In the genomic region with DNA sequence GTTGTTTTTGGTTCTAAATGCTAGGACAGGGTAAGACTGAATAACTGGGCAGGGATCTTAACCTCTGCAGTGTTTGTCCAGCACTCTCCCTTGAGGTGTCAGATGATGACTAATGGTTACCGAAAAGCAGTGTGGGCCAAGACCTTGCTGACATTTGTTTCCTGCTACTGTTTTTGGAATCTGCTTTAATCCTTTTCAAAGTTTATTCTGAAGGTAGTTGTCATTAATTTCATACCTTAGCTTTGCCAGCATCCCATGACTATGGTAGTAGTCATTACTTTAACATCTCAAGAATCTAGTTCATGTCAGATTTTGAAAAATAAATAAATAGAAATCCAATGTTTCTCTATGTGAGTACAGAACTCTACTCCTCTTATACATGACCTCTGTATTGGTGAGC, we compare ENCODE assay signal across 12 cellular contexts.
DNase-seq lines count a peak whose midpoint lies in the region; ATAC-seq, FAIRE-seq and TF ChIP-seq lines count a peak whose summit lies in the region.
"Had no signal": no experiment of that assay in that cellular context is flagged by ENCODE, and none has a peak within 500 bp of the region (broad histone marks: within the 10 kb centered on the region; RNA-seq: fewer than 3 reads in every experiment).

No MANE protein-coding gene starts in this region.

- H3K27me3 ChIP-seq in MG63 = no peaks in the 10 kb centered on the region
- H3K27me3 ChIP-seq in endothelial cell of umbilical vein (ENCODE audit: control insufficient read depth in 2 of 2, insufficient read depth in 2 of 2, low read length in 2 of 2) = no peaks in the 10 kb centered on the region

- H4K20me1 ChIP-seq in endothelial cell of umbilical vein (replicated peaks; ENCODE audit: control insufficient read depth, extremely low read depth, insufficient read depth, low read length) = no peaks in the 10 kb centered on the region

- no peak overlapping the region for H3K4me3 ChIP-seq in MG63
- H3K4me3 ChIP-seq in endothelial cell of umbilical vein (replicated peaks in 1 of 3; ENCODE audit: insufficient read depth in 1 of 3, low read depth in 1 of 3, low read length in 3 of 3) = no peak overlapping the region

- no peak for ATAC-seq in HG02885 (IDR thresholded peaks at IDR 0.05; ENCODE audit: poor library complexity, unreplicated experiment)
- ATAC-seq in activated CD8-positive, alpha-beta memory T cell treated with anti-CD3 and anti-CD28 coated beads, Interleukin-2, amount 10 ng/mL, durations not matched to agents 7 days and 5 days = no peak
- ATAC-seq: stimulated activated memory B cell treated with anti-CD40 and anti-IgM and Interleukin-4, amounts not matched to agents 10 μg/mL and 1 μg/mL and 100 μg/mL, for 72 hours had no signal

- H3K36me3 ChIP-seq in MG63 = no peaks in the 10 kb centered on the region; the same call in none of the 2 replicates
- no peaks in the 10 kb centered on the region for H3K36me3 ChIP-seq in endothelial cell of umbilical vein (ENCODE audit: control insufficient read depth in 2 of 2, extremely low read depth in 1 of 2, insufficient read depth in 2 of 2, low read length in 2 of 2)

- TF ChIP-seq POLR2A in endothelial cell of umbilical vein (IDR thresholded peaks at IDR 0.05; ENCODE audit: low read depth, low read length) = no peak

- POLR2A ChIA-PET in endothelial cell of umbilical vein (lab: Charles Lee) = no interaction called here

- CTCF ChIA-PET in Calu3 (lab: Charles Lee) (interaction anchor here (1.6 kb wide), 1 partner anchor 9 kb away, joined by 6 read pairs; no protein-coding TSS in a partner anchor), endothelial cell of umbilical vein (lab: Charles Lee) (interaction anchor here (0.6 to 2.0 kb wide), 3 partner anchors 8 to 1066 kb away, joined by 5 to 6 read pairs (median 5); partner anchors contain the start of gene P3H2)
- CTCF ChIA-PET in activated CD8-positive, alpha-beta memory T cell treated with anti-CD3 and anti-CD28 coated beads, Interleukin-2, amount 10 ng/mL, durations not matched to agents 7 days and 5 days (lab: Charles Lee) = no interaction called here

- H3K9me3 Mint-ChIP-seq in Calu3 (ENCODE audit: low read depth, unreplicated experiment) (no peaks in the 10 kb centered on the region), nephron (no peaks in the 10 kb centered on the region)
- H3K9me3 Mint-ChIP-seq in activated CD8-positive, alpha-beta memory T cell treated with anti-CD3 and anti-CD28 coated beads, Interleukin-2, amount 10 ng/mL, durations not matched to agents 7 days and 5 days (ENCODE audit: low read depth) = no peaks in the 10 kb centered on the region
- H3K9me3 Mint-ChIP-seq: stimulated activated memory B cell treated with anti-CD40 and anti-IgM and Interleukin-4, amounts not matched to agents 10 μg/mL and 1 μg/mL and 100 μg/mL, for 72 hours had no signal

- H3K79me2 ChIP-seq in endothelial cell of umbilical vein (ENCODE audit: control insufficient read depth, insufficient read depth, low read length) = no peaks in the 10 kb centered on the region

- H3K27me3 Mint-ChIP-seq in Calu3 (ENCODE audit: unreplicated experiment) (no peaks in the 10 kb centered on the region), nephron (ENCODE audit: low read depth) (no peaks in the 10 kb centered on the region)
- H3K27me3 Mint-ChIP-seq in activated CD8-positive, alpha-beta memory T cell treated with anti-CD3 and anti-CD28 coated beads, Interleukin-2, amount 10 ng/mL, durations not matched to agents 7 days and 5 days = peaks cover 13% of the 10 kb centered on the region
- H3K27me3 Mint-ChIP-seq: stimulated activated memory B cell treated with anti-CD40 and anti-IgM and Interleukin-4, amounts not matched to agents 10 μg/mL and 1 μg/mL and 100 μg/mL, for 72 hours had no signal

- no TSS peak for BruUV-seq in Calu3 (replicated peaks; lab: Mats Ljungman, UMichigan)
- BruUV-seq in endothelial cell of umbilical vein (replicated peaks; lab: Mats Ljungman, UMichigan) = no TSS peak

- H3K36me3 Mint-ChIP-seq in Calu3 (ENCODE audit: insufficient read depth, unreplicated experiment) = no peaks in the 10 kb centered on the region
- peaks cover 7% of the 10 kb centered on the region for H3K36me3 Mint-ChIP-seq in nephron (ENCODE audit: low read depth)
- no peaks in the 10 kb centered on the region for H3K36me3 Mint-ChIP-seq in activated CD8-positive, alpha-beta memory T cell treated with anti-CD3 and anti-CD28 coated beads, Interleukin-2, amount 10 ng/mL, durations not matched to agents 7 days and 5 days
- H3K36me3 Mint-ChIP-seq: stimulated activated memory B cell treated with anti-CD40 and anti-IgM and Interleukin-4, amounts not matched to agents 10 μg/mL and 1 μg/mL and 100 μg/mL, for 72 hours had no signal

- peak; percentile 98 for FAIRE-seq in endothelial cell of umbilical vein (lab: Jason Lieb, UNC)

- peak overlapping the region; percentile 82 for H3K27ac ChIP-seq in endothelial cell of umbilical vein (ENCODE audit: insufficient read depth, low read depth, low read length)

- peak overlapping the region; percentile 62 for H2AFZ ChIP-seq in endothelial cell of umbilical vein (ENCODE audit: low read depth, low read length)

- peak overlapping the region; percentile 35 for H3K4me3 Mint-ChIP-seq in Calu3 (ENCODE audit: low read depth, unreplicated experiment)
- peak overlapping the region in 2 of 3 experiments; percentile 2 to 3 for H3K4me3 Mint-ChIP-seq in nephron
- no peak overlapping the region for H3K4me3 Mint-ChIP-seq in activated CD8-positive, alpha-beta memory T cell treated with anti-CD3 and anti-CD28 coated beads, Interleukin-2, amount 10 ng/mL, durations not matched to agents 7 days and 5 days
- H3K4me3 Mint-ChIP-seq: stimulated activated memory B cell treated with anti-CD40 and anti-IgM and Interleukin-4, amounts not matched to agents 10 μg/mL and 1 μg/mL and 100 μg/mL, for 72 hours had no signal

- peak overlapping the region; percentile 77 for H3K27ac Mint-ChIP-seq in Calu3 (ENCODE audit: unreplicated experiment)
- H3K27ac Mint-ChIP-seq in nephron = peak overlapping the region; percentile 69 to 88 (median 71)
- H3K27ac Mint-ChIP-seq in activated CD8-positive, alpha-beta memory T cell treated with anti-CD3 and anti-CD28 coated beads, Interleukin-2, amount 10 ng/mL, durations not matched to agents 7 days and 5 days = no peak overlapping the region
- H3K27ac Mint-ChIP-seq: stimulated activated memory B cell treated with anti-CD40 and anti-IgM and Interleukin-4, amounts not matched to agents 10 μg/mL and 1 μg/mL and 100 μg/mL, for 72 hours had no signal

- dilution Hi-C loops in endothelial cell of umbilical vein (cut with MboI; ENCODE audit: extremely low pct_ligation_motif_present, low sequenced_read_pairs) = no loop called here

- peak overlapping the region; percentile 46 for H3K9ac ChIP-seq in endothelial cell of umbilical vein (replicated peaks; ENCODE audit: extremely low read depth, insufficient read depth, low read length)

- peaks cover 25% of the 10 kb centered on the region for H3K4me1 Mint-ChIP-seq in Calu3 (ENCODE audit: low read depth, unreplicated experiment)
- peaks cover 65% of the 10 kb centered on the region for H3K4me1 Mint-ChIP-seq in nephron
- no peaks in the 10 kb centered on the region for H3K4me1 Mint-ChIP-seq in activated CD8-positive, alpha-beta memory T cell treated with anti-CD3 and anti-CD28 coated beads, Interleukin-2, amount 10 ng/mL, durations not matched to agents 7 days and 5 days
- H3K4me1 Mint-ChIP-seq: stimulated activated memory B cell treated with anti-CD40 and anti-IgM and Interleukin-4, amounts not matched to agents 10 μg/mL and 1 μg/mL and 100 μg/mL, for 72 hours had no signal

- DNase-seq in Calu3 (peak; percentile 60), MG63 (peak; percentile 93), endothelial cell of umbilical vein (ENCODE audit: low read depth, low spot score) (peak; percentile 86), NCI-H510A (lab: John Stamatoyannopoulos, UW) (no peak), occipital lobe (lab: John Stamatoyannopoulos, UW) (no peak)
- DNase-seq in activated CD8-positive, alpha-beta memory T cell treated with anti-CD3 and anti-CD28 coated beads, Interleukin-2, amount 10 ng/mL, durations not matched to agents 7 days and 5 days = no peak
- DNase-seq: DMS 273 treated with DMSO at 0.1 percent for 48 hours, H7, NCI-H2171 had no signal

- intact Hi-C loops in Calu3 (cut with micrococcal nuclease; ENCODE audit: unreplicated experiment) (no loop called here), endothelial cell of umbilical vein (cut with micrococcal nuclease) (loop anchor here (1.0 to 5.0 kb wide), 4 partner anchors 9 to 316 kb away; no protein-coding TSS in a partner anchor)

- H3K4me1 ChIP-seq in endothelial cell of umbilical vein (ENCODE audit: control insufficient read depth, extremely low read depth, insufficient read depth, low read length) = peaks cover 22% of the 10 kb centered on the region

- H3K9me3 ChIP-seq in MG63 (no peaks in the 10 kb centered on the region), endothelial cell of umbilical vein (replicated peaks; ENCODE audit: control insufficient read depth, insufficient read depth, low read length) (no peaks in the 10 kb centered on the region)

- no peaks in the 10 kb centered on the region for H3K9me1 ChIP-seq in endothelial cell of umbilical vein (replicated peaks; ENCODE audit: control insufficient read depth, extremely low read depth, insufficient read depth, low read length)

- TF ChIP-seq CTCF in Calu3 (IDR thresholded peaks at IDR 0.05; ENCODE audit: unreplicated experiment) (no peak), endothelial cell of umbilical vein (IDR thresholded peaks at IDR 0.05; ENCODE audit: extremely low read depth in 1 of 2, insufficient read depth in 1 of 2, low read depth in 1 of 2, low read length in 2 of 2) (no peak), nephron (IDR thresholded peaks at IDR 0.05; ENCODE audit: unreplicated experiment in 3 of 3) (no peak)

- H3K4me2 ChIP-seq in endothelial cell of umbilical vein (ENCODE audit: insufficient read depth, low read length) = peak overlapping the region; percentile 56

TF ChIP-seq in endothelial cell of umbilical vein, 7 proteins besides CTCF, POLR2A, EP300 and RAD21:
- TF ChIP-seq POLR2AphosphoS5 (IDR thresholded peaks at IDR 0.05; ENCODE audit: insufficient read depth, low read depth, low read length) (peak; percentile 93), GATA2 (IDR thresholded peaks at IDR 0.05; ENCODE audit: insufficient read depth, insufficient read length, low read depth, low read length) (peak; percentile 43), FOS (IDR thresholded peaks at IDR 0.05; ENCODE audit: borderline replicate concordance, insufficient read depth, low read length) (peak; percentile 92), EZH2 (IDR thresholded peaks at IDR 0.05; ENCODE audit: borderline replicate concordance, low read depth, low read length, severe bottlenecking) (no peak), JUN (IDR thresholded peaks at IDR 0.05; ENCODE audit: borderline replicate concordance, insufficient read depth, insufficient read length, low read depth) (peak; percentile 85), MYC (IDR thresholded peaks at IDR 0.05; ENCODE audit: low read depth, low read length) (no peak)
- TF ChIP-seq, protein P1, sequence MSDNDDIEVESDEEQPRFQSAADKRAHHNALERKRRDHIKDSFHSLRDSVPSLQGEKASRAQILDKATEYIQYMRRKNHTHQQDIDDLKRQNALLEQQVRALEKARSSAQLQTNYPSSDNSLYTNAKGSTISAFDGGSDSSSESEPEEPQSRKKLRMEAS (IDR thresholded peaks at IDR 0.05; ENCODE audit: insufficient read depth, insufficient read length) = no peak

Comparison
In these comparisons a context has a peak if more than half of its experiments do, and no peak if none do; other contexts are left out.
1. DNase-seq: peak in Calu3 (single experiment), MG63 (single experiment) and endothelial cell of umbilical vein (single experiment); none in NCI-H510A (single experiment), occipital lobe (single experiment) and activated CD8-positive, alpha-beta memory T cell treated with anti-CD3 and anti-CD28 coated beads, Interleukin-2, amount 10 ng/mL, durations not matched to agents 7 days and 5 days (single experiment).